In the genomic region with DNA sequence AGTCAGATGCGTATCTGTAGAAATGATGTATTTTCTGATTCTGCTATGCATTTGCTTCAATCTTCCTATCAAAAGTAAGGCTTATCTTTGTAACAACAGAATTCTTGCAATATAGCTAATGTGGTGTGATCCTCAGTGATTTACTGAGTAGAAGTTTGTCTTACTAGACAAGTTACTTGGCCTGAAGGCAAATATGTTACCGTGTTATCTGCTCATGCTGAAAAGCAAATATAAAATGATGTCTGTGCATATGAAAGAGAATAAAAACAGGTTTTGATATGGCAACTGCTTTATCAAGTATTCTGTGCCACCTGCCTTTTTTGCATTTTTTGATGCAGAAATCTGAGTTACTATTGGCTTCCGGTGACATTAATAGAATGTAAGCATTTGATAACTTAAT, we compare ENCODE assay signal across 18 cellular contexts.
A peak's percentile ranks its signal among the peaks of the same experiment; 100 is the strongest.
DNase-seq lines count a peak whose midpoint lies in the region; ATAC-seq and TF ChIP-seq lines count a peak whose summit lies in the region.
"Had no signal": no experiment of that assay in that cellular context is flagged by ENCODE, and none has a peak within 500 bp of the region (broad histone marks: within the 10 kb centered on the region; RNA-seq: fewer than 3 reads in every experiment).

No MANE protein-coding gene starts in this region.

- ATAC-seq in body of pancreas: peak; percentile 50

- H3K36me3 ChIP-seq in body of pancreas (replicated peaks in 1 of 2; ENCODE audit: insufficient read depth in 1 of 2, low read depth in 2 of 2): no peaks in the 10 kb centered on the region
- H3K36me3 ChIP-seq: BE2C, BLaER1 had no signal

- H3K27ac ChIP-seq in body of pancreas (no peak overlapping the region), dorsolateral prefrontal cortex (no peak overlapping the region)
- H3K27ac ChIP-seq: BLaER1 had no signal

- intact Hi-C loops in body of pancreas (cut with DNase I): no loop called here
- intact Hi-C loops in dorsolateral prefrontal cortex (cut with DNase I): no loop called here

- no peak for TF ChIP-seq POLR2A in body of pancreas (IDR thresholded peaks at IDR 0.05)

- TF ChIP-seq CTCF in LNCaP clone FGC (IDR thresholded peaks at IDR 0.05; ENCODE audit: control insufficient read depth, extremely low read depth, insufficient read depth) (no peak), body of pancreas (IDR thresholded peaks at IDR 0.05) (no peak), dorsolateral prefrontal cortex (IDR thresholded peaks at IDR 0.05 in 54 of 56, conservative IDR thresholded peaks at IDR 0.05 in 2 of 56; ENCODE audit: low read depth in 1 of 56, partially characterized antibody in 56 of 56) (no peak)

- WGBS in body of pancreas, 2 donors: 23 to 34% methylated on average over 3 of the region's 3 CpGs

- H3K27me3 ChIP-seq in body of pancreas (no peaks in the 10 kb centered on the region), dorsolateral prefrontal cortex (no peaks in the 10 kb centered on the region)
- H3K27me3 ChIP-seq: BE2C, BLaER1 had no signal

- DNase-seq in LNCaP clone FGC (ENCODE audit: low read depth) (peak; percentile 32), NCI-H226 (peak; percentile 51), body of pancreas (no peak), kidney glomerular epithelial cell (lab: John Stamatoyannopoulos, UW) (no peak), NCI-H1105 treated with DMSO at 0.1 percent for 48 hours (lab: John Stamatoyannopoulos, UW) (no peak), dorsolateral prefrontal cortex (no peak)
- DNase-seq: 8988T; ACHN; BE2C; C1 segment of cervical spinal cord; Caco-2; Calu3; CD4-positive, alpha-beta memory T cell; CD4-positive, CD25-positive, alpha-beta regulatory T cell; CD8-positive, alpha-beta memory T cell; DMS79 treated with DMSO at 0.1 percent for 48 hours; GF-D8 had no signal

- H3K9me3 ChIP-seq in body of pancreas: no peaks in the 10 kb centered on the region
- H3K9me3 ChIP-seq: BE2C, BLaER1, Caco-2 had no signal

- no peak overlapping the region for H3K4me3 ChIP-seq in LNCaP clone FGC (ENCODE audit: low read depth, low read length)
- H3K4me3 ChIP-seq in body of pancreas: no peak overlapping the region
- H3K4me3 ChIP-seq in dorsolateral prefrontal cortex: no peak overlapping the region
- H3K4me3 ChIP-seq: BLaER1 had no signal

- peaks cover 22% of the 10 kb centered on the region for H3K4me1 ChIP-seq in body of pancreas
- H3K4me1 ChIP-seq: BE2C, BLaER1, Caco-2 had no signal

Comparison
In these comparisons a context has a peak if more than half of its experiments do, and no peak if none do; other contexts are left out.
1. DNase-seq: peak in LNCaP clone FGC (single experiment) and NCI-H226 (single experiment); none in body of pancreas (0 of 4), kidney glomerular epithelial cell (single experiment), NCI-H1105 treated with DMSO at 0.1 percent for 48 hours (single experiment) and dorsolateral prefrontal cortex (0 of 10).